1 cellular context compared by ENCODE assay signal in genomic region chr13:50635504-50635903, GRCh38.
TF ChIP-seq lines count a peak whose summit lies in the region.

No MANE protein-coding gene starts in this region.

TF ChIP-seq in WTC11, 78 proteins besides CTCF, POLR2A, EP300 and RAD21 (continued from another document):
- TF ChIP-seq FOXP4 (CRISPR knock-in tag; IDR thresholded peaks at IDR 0.05) (no peak), MLX (CRISPR knock-in tag; IDR thresholded peaks at IDR 0.05) (no peak), E2F4 (CRISPR knock-in tag; IDR thresholded peaks at IDR 0.05; ENCODE audit: borderline replicate concordance, low read depth) (no peak), ZNF281 (CRISPR knock-in tag; IDR thresholded peaks at IDR 0.05) (no peak), FOXK1 (CRISPR knock-in tag; IDR thresholded peaks at IDR 0.05) (no peak), JUN (CRISPR knock-in tag; IDR thresholded peaks at IDR 0.05) (no peak), ZNF532 (CRISPR knock-in tag; IDR thresholded peaks at IDR 0.05; ENCODE audit: borderline replicate concordance) (no peak), ZMAT4 (CRISPR knock-in tag; IDR thresholded peaks at IDR 0.05) (no peak), NR2C2 (CRISPR knock-in tag; IDR thresholded peaks at IDR 0.05) (no peak)
